ENCODE assay signal across 17 cellular contexts in genomic region chr9:96574455-96574854, GRCh38. TPM values are rescaled to one million over a fixed set of nuclear protein-coding genes. Genes with fewer than 3 reads are reported as not detected.
A peak's percentile ranks its signal among the peaks of the same experiment; 100 is the strongest.
DNase-seq lines count a peak whose midpoint lies in the region; TF ChIP-seq lines count a peak whose summit lies in the region.
"Had no signal": no experiment of that assay in that cellular context is flagged by ENCODE, and none has a peak within 500 bp of the region (broad histone marks: within the 10 kb centered on the region; RNA-seq: fewer than 3 reads in every experiment).

No MANE protein-coding gene starts in this region.

- peaks cover 18% of the 10 kb centered on the region for H3K4me1 Mint-ChIP-seq in mesothelial cell of epicardium
- H3K4me1 Mint-ChIP-seq: CD4-positive, alpha-beta memory T cell had no signal

- no peak for TF ChIP-seq POLR2A in NB4 (IDR thresholded peaks at IDR 0.05; ENCODE audit: extremely low read depth, insufficient read length)

- H3K27ac Mint-ChIP-seq in mesothelial cell of epicardium = peak overlapping the region; percentile 45
- H3K27ac Mint-ChIP-seq: CD4-positive, alpha-beta memory T cell had no signal

- no peak overlapping the region for H3K4me3 Mint-ChIP-seq in mesothelial cell of epicardium
- H3K4me3 Mint-ChIP-seq: CD4-positive, alpha-beta memory T cell had no signal

- POLR2A ChIA-PET in A673 (lab: Charles Lee; ENCODE audit: low non-redundant PET) = no interaction called here

- CTCF ChIA-PET in A673 (lab: Charles Lee) = no interaction called here

- H3K9me3 ChIP-seq in A673 (ENCODE audit: low read depth, low read length, poor library complexity, severe bottlenecking) = no peaks in the 10 kb centered on the region
- H3K9me3 ChIP-seq: HAP-1, Peyer's patch, SK-N-SH had no signal

- H3K9me3 Mint-ChIP-seq in mesothelial cell of epicardium = no peaks in the 10 kb centered on the region
- H3K9me3 Mint-ChIP-seq: CD4-positive, alpha-beta memory T cell had no signal

- H3K36me3 Mint-ChIP-seq in mesothelial cell of epicardium = no peaks in the 10 kb centered on the region
- H3K36me3 Mint-ChIP-seq: CD4-positive, alpha-beta memory T cell had no signal

- H3K27ac ChIP-seq in A673 (ENCODE audit: low read depth, low read length, poor library complexity, severe bottlenecking) = no peak overlapping the region
- H3K27ac ChIP-seq: Peyer's patch had no signal

- H3K4me1 ChIP-seq in A673 (ENCODE audit: insufficient read depth, low read length, poor library complexity, severe bottlenecking) = peaks cover 14% of the 10 kb centered on the region
- H3K4me1 ChIP-seq: HAP-1, Peyer's patch had no signal

- H3K27me3 ChIP-seq in A673 (replicated peaks; ENCODE audit: insufficient read depth, low read depth, low read length, poor library complexity) = no peaks in the 10 kb centered on the region
- H3K27me3 ChIP-seq: Peyer's patch had no signal

- peak; percentile 12 for DNase-seq in NB4 (ENCODE audit: low read depth)
- DNase-seq in fibroblast of villous mesenchyme (ENCODE audit: low read depth) = peak; percentile 35
- no peak for DNase-seq in mesothelial cell of epicardium (ENCODE audit: low spot score in 2 of 2, unreplicated experiment in 2 of 2)
- DNase-seq in hypothalamus (lab: John Stamatoyannopoulos, UW) = no peak
- DNase-seq in A673 (ENCODE audit: low spot score) = no peak
- no peak for DNase-seq in superior temporal gyrus (ENCODE audit: extremely low spot score)
- no peak for DNase-seq in activated effector memory CD4-positive, alpha-beta T cell treated with anti-CD3 and anti-CD28 coated beads, Interleukin-2, amount 50 U/mL, for 16 hours
- DNase-seq: CD4-positive, alpha-beta memory T cell; DMS79 treated with DMSO at 0.1 percent for 48 hours; KBM-7; NCI-H1048; NCI-H146; NCI-H2227 treated with DMSO at 0.1 percent for 48 hours; NCI-H524; Peyer's patch; SK-N-SH had no signal

- BruUV-seq in A673 (replicated peaks; lab: Mats Ljungman, UMichigan) = no TSS peak

- intact Hi-C loops in A673 (cut with micrococcal nuclease; ENCODE audit: unreplicated experiment) = no loop called here

- H3K27me3 Mint-ChIP-seq in mesothelial cell of epicardium (ENCODE audit: low read depth) = no peaks in the 10 kb centered on the region

- TF ChIP-seq CTCF in NB4 (IDR thresholded peaks at IDR 0.05; ENCODE audit: low read depth, low read length) (no peak), fibroblast of villous mesenchyme (IDR thresholded peaks at IDR 0.05; ENCODE audit: insufficient read depth, low read depth, low read length) (no peak), mesothelial cell of epicardium (IDR thresholded peaks at IDR 0.05; ENCODE audit: unreplicated experiment) (no peak), A673 (conservative IDR thresholded peaks at IDR 0.05; ENCODE audit: low read depth, low read length) (no peak)

- H3K4me3 ChIP-seq in NB4 (ENCODE audit: low read depth, low read length) (no peak overlapping the region), fibroblast of villous mesenchyme (ENCODE audit: low read depth, low read length) (peak overlapping the region; percentile 42), A673 (ENCODE audit: low read depth, low read length, poor library complexity, severe bottlenecking) (no peak overlapping the region)
- H3K4me3 ChIP-seq: HAP-1, Peyer's patch had no signal

- H3K36me3 ChIP-seq in A673 (ENCODE audit: insufficient read depth, low read length, poor library complexity, severe bottlenecking) = no peaks in the 10 kb centered on the region
- H3K36me3 ChIP-seq: HAP-1, Peyer's patch had no signal

RNA-seq across cellular contexts. Expression of gene CDC14B, which starts 45.2 kb away (rescaled TPM):
- total RNA-seq in fibroblast of villous mesenchyme = 13.2 and 26.8 TPM in 2 replicates
- 39.0 to 40.1 TPM (median 39.3 TPM) in 3 replicates for total RNA-seq in mesothelial cell of epicardium
- 3.8 and 5.2 TPM in 2 replicates for total RNA-seq in A673 (2021)

Comparison
In these comparisons a context has a peak if more than half of its experiments do, and no peak if none do; other contexts are left out.
1. DNase-seq: peak in NB4 (single experiment) and fibroblast of villous mesenchyme (single experiment); none in mesothelial cell of epicardium (0 of 2), hypothalamus (0 of 51), A673 (single experiment), superior temporal gyrus (single experiment) and activated effector memory CD4-positive, alpha-beta T cell treated with anti-CD3 and anti-CD28 coated beads, Interleukin-2, amount 50 U/mL, for 16 hours (single experiment).